2 cellular contexts compared by ENCODE assay signal in the genomic region with DNA sequence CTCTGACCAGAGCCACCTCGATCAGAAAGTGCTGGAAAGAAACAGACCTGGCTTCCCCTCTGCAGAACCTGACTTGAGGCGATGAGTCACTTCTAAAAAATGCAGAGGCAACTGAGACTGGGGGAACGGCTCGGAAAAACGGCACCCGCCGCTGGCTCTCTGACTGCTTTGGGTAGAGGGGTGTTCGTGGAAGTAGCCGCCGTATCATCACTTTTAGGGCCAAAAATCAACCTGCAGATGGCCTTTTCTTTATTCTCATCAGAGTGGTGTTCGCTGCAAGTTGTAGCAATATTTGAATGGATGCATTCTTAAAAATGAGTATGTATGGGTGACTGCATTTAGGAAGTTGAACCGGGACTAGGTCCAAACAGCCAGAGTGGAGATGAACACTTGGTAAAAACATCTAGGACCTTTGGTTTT.
TF ChIP-seq lines count a peak whose summit lies in the region.

No MANE protein-coding gene starts in this region.

TF ChIP-seq in SK-N-SH, 30 proteins besides CTCF, POLR2A, EP300 and RAD21:
- TF ChIP-seq FOSL2 (IDR thresholded peaks at IDR 0.05; ENCODE audit: borderline replicate concordance, low read depth) = peak; percentile 50; the same call in 1 of the 2 replicates
- TF ChIP-seq JUND (IDR thresholded peaks at IDR 0.05) = peak; percentile 70
- TF ChIP-seq GABPA (IDR thresholded peaks at IDR 0.05; ENCODE audit: low read depth) = no peak
- peak; percentile 23; the same call in 1 of the 2 replicates for TF ChIP-seq TCF12 (IDR thresholded peaks at IDR 0.05)
- no peak for TF ChIP-seq RCOR1 (IDR thresholded peaks at IDR 0.05; ENCODE audit: low read length)

TF ChIP-seq in endothelial cell of umbilical vein, 7 proteins besides CTCF, POLR2A, EP300 and RAD21 (continued from another document):
- TF ChIP-seq JUN (IDR thresholded peaks at IDR 0.05; ENCODE audit: borderline replicate concordance, insufficient read depth, insufficient read length, low read depth) = peak; percentile 65
TF ChIP-seq in endothelial cell of umbilical vein: peak in this region for 2.
